31 cellular contexts compared by ENCODE assay signal in the genomic region with DNA sequence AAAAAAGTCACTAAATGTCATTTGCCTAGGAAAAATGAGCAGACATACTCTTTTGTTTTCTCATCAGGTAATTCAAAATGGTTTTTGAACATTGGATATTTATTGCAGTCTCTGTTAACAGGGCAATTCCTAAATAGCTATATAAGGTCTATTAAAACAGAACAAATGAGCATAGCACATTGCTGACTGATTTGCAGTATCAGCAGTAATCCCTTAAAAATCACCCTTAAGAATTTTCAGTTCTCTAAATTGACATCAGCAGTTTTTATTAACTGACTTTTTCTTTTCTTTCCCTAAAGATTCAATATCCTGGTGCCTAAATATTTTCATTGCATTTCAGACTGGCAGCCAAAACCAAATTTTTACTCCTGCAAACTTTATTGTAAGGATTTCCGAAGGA.
"Had no signal": no experiment of that assay in that cellular context is flagged by ENCODE, and none has a peak within 500 bp of the region (broad histone marks: within the 10 kb centered on the region; RNA-seq: fewer than 3 reads in every experiment).

No MANE protein-coding gene starts in this region.

- FAIRE-seq: bronchial epithelial cell, TTC549 had no signal

- H3K27me3 ChIP-seq: ascending aorta, cardiac muscle cell had no signal

- DNase-seq: activated B cell treated with CpG ODN at 0.5 μM for 24 hours; activated CD4-positive, alpha-beta memory T cell treated with anti-CD3 and anti-CD28 coated beads for 36 hours; activated CD4-positive, alpha-beta T cell treated with anti-CD3 and anti-CD28 coated beads for 4 hours; activated CD4-positive, alpha-beta T cell treated with anti-CD3 and anti-CD28 coated beads, Interleukin-2, amount 10 ng/mL, durations not matched to agents 24 days and 14 days; activated CD4-positive, alpha-beta T cell treated with anti-CD3 and anti-CD28 coated beads, Interleukin-2, amount 50 U/mL, for 1 hour; activated CD4-positive, alpha-beta T cell treated with anti-CD3 and anti-CD28 coated beads, Interleukin-2, amount 50 U/mL, for 4 hours; activated CD4-positive, CD25-positive, alpha-beta regulatory T cell treated with anti-CD3 and anti-CD28 coated beads, Interleukin-2, amount 50 U/mL, for 72 hours; activated CD8-positive, alpha-beta memory T cell treated with anti-CD3 and anti-CD28 coated beads, Interleukin-2, amount 50 U/mL, for 4 hours; activated CD8-positive, alpha-beta T cell treated with anti-CD3 and anti-CD28 coated beads for 36 hours; activated effector memory CD4-positive, alpha-beta T cell treated with anti-CD3 and anti-CD28 coated beads, Interleukin-2, amount 50 U/mL, for 16 hours; activated gamma-delta T cell treated with Interleukin-2 at 50 U/mL for 16 hours; activated naive CD4-positive, alpha-beta T cell; activated naive CD4-positive, alpha-beta T cell treated with anti-CD3 and anti-CD28 coated beads for 36 hours; activated naive CD8-positive, alpha-beta T cell treated with anti-CD3 and anti-CD28 coated beads, Interleukin-2, amount 10 ng/mL, durations not matched to agents 7 days and 5 days; activated naive CD8-positive, alpha-beta T cell treated with anti-CD3 and anti-CD28 coated beads, Interleukin-2, amount 50 U/mL, for 24 hours; activated T-cell treated with anti-CD3 and anti-CD28 coated beads for 4 hours; activated T-cell treated with anti-CD3 and anti-CD28 coated beads, Interleukin-2, amount 50 U/mL, for 1 hour; activated T-cell treated with anti-CD3 and anti-CD28 coated beads, Interleukin-2, amount 50 U/mL, for 4 hours; activated T-cell treated with anti-CD3 and anti-CD28 coated beads, Interleukin-2, amount 50 U/mL, for 72 hours; amygdala; anterior cingulate cortex; caudate nucleus; cerebellar nuclear complex; T-helper 2 cell; T-helper 9 cell had no signal

- H3K4me1 ChIP-seq: ascending aorta had no signal

- ATAC-seq: activated CD8-positive, alpha-beta T cell treated with anti-CD3 and anti-CD28 coated beads for 36 hours; activated naive CD8-positive, alpha-beta T cell treated with anti-CD3 and anti-CD28 coated beads, Interleukin-2, amount 50 U/mL, for 24 hours; activated T-cell treated with anti-CD3 and anti-CD28 coated beads, Interleukin-2, amount 50 U/mL, for 4 hours; activated T-cell treated with anti-CD3 and anti-CD28 coated beads, Interleukin-2, amount 50 U/mL, for 72 hours; activated T-helper 17 cell treated with anti-CD3 and anti-CD28 coated beads, Interleukin-2, amount 50 U/mL, for 72 hours had no signal

- H3K36me3 ChIP-seq: ascending aorta, cardiac muscle cell had no signal

- H3K27ac ChIP-seq: ascending aorta, cardiac muscle cell, VCaP had no signal

- H3K4me3 ChIP-seq: ascending aorta, cardiac muscle cell had no signal

- H3K9me3 ChIP-seq: ascending aorta had no signal
